In the genomic region with DNA sequence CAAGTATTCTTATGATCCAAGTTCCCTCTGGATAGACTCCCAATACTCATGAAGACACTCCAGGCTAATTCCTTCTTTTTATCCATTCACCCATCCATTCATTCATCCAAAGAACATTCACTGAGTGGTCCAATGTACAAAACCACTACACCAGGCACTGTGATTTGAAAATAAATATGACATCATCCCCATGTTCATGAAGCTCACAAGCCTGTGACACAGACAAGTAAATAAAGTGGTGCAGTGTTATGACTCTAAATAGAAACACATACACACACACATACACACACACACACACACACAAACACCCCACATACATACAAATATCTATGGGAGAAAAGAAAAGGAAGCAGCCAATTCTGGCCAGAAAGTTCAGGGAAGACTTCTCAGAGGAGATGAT, we compare ENCODE assay signal across 20 cellular contexts.
"Had no signal": no experiment of that assay in that cellular context is flagged by ENCODE, and none has a peak within 500 bp of the region (broad histone marks: within the 10 kb centered on the region; RNA-seq: fewer than 3 reads in every experiment).

No MANE protein-coding gene starts in this region.

- ATAC-seq: activated CD8-positive, alpha-beta T cell treated with anti-CD3 and anti-CD28 coated beads, Interleukin-2, amount 10 ng/mL, durations not matched to agents 7 days and 5 days; stimulated activated naive B cell treated with anti-CD40 and anti-IgM and Interleukin-4, amounts not matched to agents 10 μg/mL and 1 μg/mL and 100 μg/mL, for 72 hours had no signal

- H3K4me1 ChIP-seq: spleen had no signal

- H3K9me3 Mint-ChIP-seq: activated CD4-positive, alpha-beta T cell treated with anti-CD3 and anti-CD28 coated beads, Interleukin-2, amount 10 ng/mL, durations not matched to agents 24 days and 14 days; activated naive CD4-positive, alpha-beta T cell treated with anti-CD3 and anti-CD28 coated beads, Interleukin-2, amount 50 U/mL, for 72 hours; activated T-cell treated with anti-CD3 and anti-CD28 coated beads, Interleukin-2, amount 50 U/mL, for 24 hours; naive B cell; stimulated activated naive B cell treated with anti-CD40 and anti-IgM and Interleukin-4, amounts not matched to agents 10 μg/mL and 1 μg/mL and 100 μg/mL, for 72 hours had no signal

- H3K9me3 ChIP-seq: left ventricle myocardium inferior, ovary, sigmoid colon, spleen, thyroid gland had no signal

- DNase-seq: activated CD4-positive, alpha-beta T cell treated with anti-CD3 and anti-CD28 coated beads, Interleukin-2, amount 10 ng/mL, durations not matched to agents 24 days and 14 days; activated CD4-positive, CD25-positive, alpha-beta regulatory T cell; activated CD8-positive, alpha-beta T cell treated with anti-CD3 and anti-CD28 coated beads, Interleukin-2, amount 10 ng/mL, durations not matched to agents 7 days and 5 days; activated effector memory CD4-positive, alpha-beta T cell treated with anti-CD3 and anti-CD28 coated beads, Interleukin-2, amount 50 U/mL, for 16 hours; activated T-cell treated with anti-CD3 and anti-CD28 coated beads, Interleukin-2, amount 50 U/mL, for 24 hours; amniotic stem cell; caudate nucleus; dorsolateral prefrontal cortex; foreskin fibroblast; glutamatergic neuron; left ventricle myocardium inferior; naive B cell; ovary; sigmoid colon; spleen; stimulated activated CD4-positive, alpha-beta T cell treated with anti-CD3 and anti-CD28 coated beads, Interleukin-4, amount 100 ng/mL, for 4 hours; stimulated activated naive B cell treated with anti-CD40 and anti-IgM and Interleukin-4, amounts not matched to agents 10 μg/mL and 1 μg/mL and 100 μg/mL, for 72 hours; T1000; thyroid gland had no signal

- H3K4me3 ChIP-seq: dorsolateral prefrontal cortex, left ventricle myocardium inferior, ovary, sigmoid colon, spleen, thyroid gland had no signal

- H3K27ac Mint-ChIP-seq: activated CD4-positive, alpha-beta T cell treated with anti-CD3 and anti-CD28 coated beads, Interleukin-2, amount 10 ng/mL, durations not matched to agents 24 days and 14 days; activated CD8-positive, alpha-beta T cell treated with anti-CD3 and anti-CD28 coated beads, Interleukin-2, amount 10 ng/mL, durations not matched to agents 7 days and 5 days; activated naive CD4-positive, alpha-beta T cell treated with anti-CD3 and anti-CD28 coated beads, Interleukin-2, amount 50 U/mL, for 72 hours; activated T-cell treated with anti-CD3 and anti-CD28 coated beads, Interleukin-2, amount 50 U/mL, for 24 hours; stimulated activated naive B cell treated with anti-CD40 and anti-IgM and Interleukin-4, amounts not matched to agents 10 μg/mL and 1 μg/mL and 100 μg/mL, for 72 hours had no signal

- H3K27me3 Mint-ChIP-seq: activated CD4-positive, alpha-beta T cell treated with anti-CD3 and anti-CD28 coated beads, Interleukin-2, amount 10 ng/mL, durations not matched to agents 24 days and 14 days; activated T-cell treated with anti-CD3 and anti-CD28 coated beads, Interleukin-2, amount 50 U/mL, for 24 hours; naive B cell; stimulated activated naive B cell treated with anti-CD40 and anti-IgM and Interleukin-4, amounts not matched to agents 10 μg/mL and 1 μg/mL and 100 μg/mL, for 72 hours had no signal

- H3K27me3 ChIP-seq: dorsolateral prefrontal cortex, ovary, sigmoid colon, spleen, thyroid gland had no signal

- H3K27ac ChIP-seq: left ventricle myocardium inferior, ovary, sigmoid colon, spleen, thyroid gland had no signal

- H3K4me3 Mint-ChIP-seq: activated CD4-positive, alpha-beta T cell treated with anti-CD3 and anti-CD28 coated beads, Interleukin-2, amount 10 ng/mL, durations not matched to agents 24 days and 14 days; activated CD8-positive, alpha-beta T cell treated with anti-CD3 and anti-CD28 coated beads, Interleukin-2, amount 10 ng/mL, durations not matched to agents 7 days and 5 days; activated T-cell treated with anti-CD3 and anti-CD28 coated beads, Interleukin-2, amount 50 U/mL, for 24 hours; naive B cell; stimulated activated naive B cell treated with anti-CD40 and anti-IgM and Interleukin-4, amounts not matched to agents 10 μg/mL and 1 μg/mL and 100 μg/mL, for 72 hours had no signal

- H3K36me3 Mint-ChIP-seq: activated naive CD4-positive, alpha-beta T cell treated with anti-CD3 and anti-CD28 coated beads, Interleukin-2, amount 50 U/mL, for 72 hours had no signal
